In the genomic region with DNA sequence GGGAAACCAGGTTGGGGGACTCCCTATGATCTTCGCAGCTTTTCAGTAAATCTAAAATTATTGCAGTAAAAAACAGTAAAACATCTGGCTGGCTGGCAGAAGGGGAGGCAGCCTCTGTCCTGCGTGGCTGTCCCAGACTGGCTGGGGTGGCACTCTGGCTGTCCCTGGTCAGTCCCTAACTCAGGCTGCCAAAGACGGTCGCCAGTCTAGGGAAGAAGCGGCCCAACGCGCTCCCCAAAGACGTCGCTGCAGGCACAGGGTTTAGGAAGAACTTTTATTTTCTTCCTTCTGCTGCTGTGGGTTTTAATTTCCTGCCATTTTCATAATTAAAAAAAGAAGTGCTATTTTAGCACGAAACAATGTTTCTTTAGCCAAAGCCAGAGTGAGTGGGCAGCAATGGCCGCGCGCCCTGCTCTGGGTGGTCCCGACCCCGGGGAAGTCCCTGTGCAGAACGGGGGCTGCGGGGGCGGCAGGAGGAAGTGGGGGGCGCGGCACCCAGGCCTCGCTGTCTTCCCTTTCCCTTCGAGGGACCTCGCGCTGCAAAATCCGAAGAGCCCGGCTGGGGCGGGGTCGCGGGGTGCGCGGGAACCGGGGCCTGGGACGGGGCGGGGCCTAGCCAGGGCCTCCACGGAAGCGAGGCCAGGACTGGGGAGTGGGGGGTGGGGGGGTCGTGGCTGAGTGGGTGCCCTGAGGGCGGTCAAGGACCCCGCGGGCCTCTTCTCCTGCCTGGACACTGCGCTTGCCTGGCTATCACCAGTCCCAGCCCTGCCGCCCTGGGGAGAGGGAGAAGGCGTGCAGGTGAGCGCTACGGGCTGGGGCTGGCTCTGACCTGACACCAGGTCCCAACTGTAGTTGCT, we compare ENCODE assay signal across 8 cellular contexts. TPM values are rescaled to one million over a fixed set of nuclear protein-coding genes. Genes with fewer than 3 reads are reported as not detected.
A peak's percentile ranks its signal among the peaks of the same experiment; 100 is the strongest.
DNase-seq lines count a peak whose midpoint lies in the region; ATAC-seq, FAIRE-seq and TF ChIP-seq lines count a peak whose summit lies in the region.

No MANE protein-coding gene starts in this region.

- in situ Hi-C loops in K562 (cut with MboI) = no loop called here

- DNase-seq in K562 (ENCODE audit: extremely low read depth in 1 of 4, low spot score in 3 of 4) (peak in 3 of 4 experiments; percentile 55 to 70 (median 67)), SW 1271 (lab: John Stamatoyannopoulos, UW) (no peak), mucosa of gallbladder (ENCODE audit: low spot score) (no peak)

- H2AFZ ChIP-seq in K562 (ENCODE audit: low read depth, low read length) = peak overlapping the region; percentile 53

- no peak for TF ChIP-seq POLR2A in K562 (conservative IDR thresholded peaks at IDR 0.05)

- H3K4me3 ChIP-seq in BLaER1 (peak overlapping the region; percentile 33; the same call in 1 of the 2 replicates), K562 (no peak overlapping the region), mucosa of stomach (ENCODE audit: low read length) (no peak overlapping the region)

- H3K27ac ChIP-seq in BLaER1 = no peak overlapping the region
- peak overlapping the region; percentile 82 for H3K27ac ChIP-seq in KOPT-K1 (ENCODE audit: low read depth, low read length, poor library complexity, severe bottlenecking)
- no peak overlapping the region for H3K27ac ChIP-seq in K562 (ENCODE audit: extremely low read depth, low read depth, low read length)

- H3K4me2 ChIP-seq in BLaER1 (peak overlapping the region; percentile 88), K562 (ENCODE audit: insufficient read depth, low read length) (no peak overlapping the region)

- H3K36me3 ChIP-seq in BLaER1 (no peaks in the 10 kb centered on the region), KOPT-K1 (ENCODE audit: insufficient read depth, low read length) (no peaks in the 10 kb centered on the region), K562 (ENCODE audit: control insufficient read depth, insufficient read depth, low read length) (no peaks in the 10 kb centered on the region; the same call in 2 of the 3 replicates), mucosa of stomach (ENCODE audit: control insufficient read depth, insufficient read depth, low read length) (no peaks in the 10 kb centered on the region)

- no TSS peak for BruUV-seq in K562 (replicated peaks; lab: Mats Ljungman, UMichigan)

- WGBS in K562 (ENCODE audit: insufficient coverage, low coverage, missing lambda C conversion rate) = 75% methylated on average over 21 of the region's 45 CpGs

- CTCF ChIA-PET in K562 (lab: Yijun Ruan, JAX; ENCODE audit: low intra/inter-chr PET ratio) = interaction anchor here (0.6 kb wide), 1 partner anchor 37 kb away, joined by 4 read pairs; no protein-coding TSS in a partner anchor

- peaks cover 8% of the 10 kb centered on the region for H3K79me2 ChIP-seq in K562 (ENCODE audit: control insufficient read depth, insufficient read depth, low read length)

- H4K20me1 ChIP-seq in BLaER1 = no peaks in the 10 kb centered on the region; the same call in 1 of the 2 replicates
- no peaks in the 10 kb centered on the region for H4K20me1 ChIP-seq in K562 (replicated peaks; ENCODE audit: control insufficient read depth, insufficient read depth, low read length)

- H3K27me3 ChIP-seq in BLaER1 (no peaks in the 10 kb centered on the region), K562 (ENCODE audit: control insufficient read depth in 2 of 2, insufficient read depth in 2 of 2, low read length in 2 of 2) (no peaks in the 10 kb centered on the region), mucosa of stomach (ENCODE audit: control insufficient read depth, insufficient read depth, low read length) (peaks cover 16% of the 10 kb centered on the region)

- FAIRE-seq in K562 (lab: Jason Lieb, UNC) = no peak

- no peak for TF ChIP-seq RAD21 in K562 (CRISPR knock-in tag; conservative IDR thresholded peaks at IDR 0.05 in 1 of 2, IDR thresholded peaks at IDR 0.05 in 1 of 2)

- POLR2A ChIA-PET in K562 (lab: Yijun Ruan, JAX) = interaction anchor here (0.9 kb wide), 1 partner anchor 8 kb away, joined by 5 read pairs; a partner anchor contains a TSS

- H3K9me1 ChIP-seq in K562 (ENCODE audit: control insufficient read depth, insufficient read depth, low read length) = no peaks in the 10 kb centered on the region

- ATAC-seq in K562 (peak; percentile 36), HG03095 (IDR thresholded peaks at IDR 0.05; ENCODE audit: unreplicated experiment) (no peak), GM19455 (IDR thresholded peaks at IDR 0.05; ENCODE audit: unreplicated experiment) (no peak)

- no peaks in the 10 kb centered on the region for H3K9me3 ChIP-seq in BLaER1
- H3K9me3 ChIP-seq in KOPT-K1 (ENCODE audit: insufficient read depth, low read length, poor library complexity, severe bottlenecking) = no peaks in the 10 kb centered on the region
- no peaks in the 10 kb centered on the region for H3K9me3 ChIP-seq in K562 (replicated peaks; ENCODE audit: control insufficient read depth, insufficient read depth, low read depth, low read length)
- H3K9me3 ChIP-seq in mucosa of stomach (ENCODE audit: control insufficient read depth, low read length) = no peaks in the 10 kb centered on the region

- TF ChIP-seq EP300 in K562 (IDR thresholded peaks at IDR 0.05; ENCODE audit: low read length) = no peak

- H3K4me1 ChIP-seq in BLaER1 = peaks cover 49% of the 10 kb centered on the region
- H3K4me1 ChIP-seq in K562 (replicated peaks in 1 of 2; ENCODE audit: control insufficient read depth in 2 of 2, insufficient read depth in 2 of 2, low read length in 2 of 2) = peaks cover 19 to 45% of the 10 kb centered on the region in 2 experiments
- peaks cover 16% of the 10 kb centered on the region for H3K4me1 ChIP-seq in mucosa of stomach (ENCODE audit: control insufficient read depth, insufficient read depth, low read length)

- intact Hi-C loops in K562 (cut with micrococcal nuclease) = no loop called here

- TF ChIP-seq CTCF in K562 (IDR thresholded peaks at IDR 0.05 in 2 of 3, conservative IDR thresholded peaks at IDR 0.05 in 1 of 3; ENCODE audit: insufficient read depth in 2 of 3, low read depth in 1 of 3, low read length in 3 of 3) = no peak

- peak overlapping the region; percentile 16; the same call in 1 of the 2 replicates for H3K9ac ChIP-seq in BLaER1
- peak overlapping the region in 1 of 2 experiments; percentile 78; a peak in 2 of 4 replicates for H3K9ac ChIP-seq in K562 (ENCODE audit: insufficient read depth in 1 of 2, low read depth in 2 of 2, low read length in 2 of 2)
- H3K9ac ChIP-seq in mucosa of stomach (ENCODE audit: low read length) = peak overlapping the region; percentile 15

TF ChIP-seq in K562, 482 proteins besides CTCF, POLR2A, EP300 and RAD21 (continues in another document):
- no peak for TF ChIP-seq GATA2 (CRISPR knock-in tag; IDR thresholded peaks at IDR 0.05)

RNA-seq across cellular contexts. Expression of a gene that starts 6.3 kb away (rescaled TPM):
- total RNA-seq in K562 (2011; cell fraction: chromatin; rRNA removed; ENCODE audit: low replicate concordance) = 127 and 320 TPM in 2 replicates
- total RNA-seq in K562 (2011; cell fraction: nucleolus; rRNA removed) = 226 and 230 TPM in 2 replicates
- total RNA-seq in K562 (2011; cell fraction: nucleoplasm; rRNA removed) = 127 and 144 TPM in 2 replicates
- total RNA-seq in K562 (2014; rRNA removed) = 99.1 and 118 TPM in 2 replicates
- total RNA-seq in K562 (2014; rRNA removed; fragmentation: Illumina TruSeq; extraction: Trizol) = 26.9 and 33.1 TPM in 2 replicates
- total RNA-seq in K562 (2015; rRNA removed; fragmentation: Illumina TruSeq; extraction: Trizol) = 48.3 and 49.6 TPM in 2 replicates
- total RNA-seq in K562 (2021) = 105 and 109 TPM in 2 replicates
- 28.3 and 38.6 TPM in 2 replicates for polyA plus RNA-seq in K562 (2011; rRNA removed)
- polyA plus RNA-seq in K562 (2011; cell fraction: cytosol; rRNA removed) = 25.3 and 48.8 TPM in 2 replicates
- 122 and 226 TPM in 2 replicates for polyA plus RNA-seq in K562 (2011; cell fraction: nucleus; rRNA removed)
- 34.0 and 53.2 TPM in 2 replicates for polyA plus RNA-seq in K562 (2012)
- 35.0 and 44.2 TPM in 2 replicates for polyA plus RNA-seq in K562 (2014; fragmentation: Illumina TruSeq; extraction: Trizol)
- polyA plus RNA-seq in K562 (2014; fragmentation: Nextera tagmentation; extraction: Ambion mirVana) = 1 to 10 TPM; 3.9 to 5.6 TPM
- 67.7 and 72.0 TPM in 2 replicates for polyA plus RNA-seq in K562 (2014; rRNA removed)
- 43.8 and 47.1 TPM in 2 replicates for polyA minus RNA-seq in K562 (2011; rRNA and poly(A)+ RNA removed)
- 67.2 and 76.8 TPM in 2 replicates for polyA minus RNA-seq in K562 (2011; cell fraction: cytosol; rRNA and poly(A)+ RNA removed)
- polyA minus RNA-seq in K562 (2011; cell fraction: nucleus; rRNA and poly(A)+ RNA removed) = 76.1 and 82.1 TPM in 2 replicates
- total RNA-seq in mucosa of gallbladder = 45.0 TPM

RNA-seq across cellular contexts. Expression of a gene that starts 8.9 kb away (rescaled TPM):
- total RNA-seq in K562 (2011; cell fraction: chromatin; rRNA removed; ENCODE audit: low replicate concordance) = 289 and 389 TPM in 2 replicates
- 139 and 156 TPM in 2 replicates for total RNA-seq in K562 (2011; cell fraction: nucleolus; rRNA removed)
- 199 and 236 TPM in 2 replicates for total RNA-seq in K562 (2011; cell fraction: nucleoplasm; rRNA removed)
- total RNA-seq in K562 (2014; rRNA removed) (51.8 and 60.7 TPM in 2 replicates), K562 (2014; rRNA removed; fragmentation: Illumina TruSeq; extraction: Trizol) (76.3 and 81.4 TPM in 2 replicates), K562 (2015; rRNA removed; fragmentation: Illumina TruSeq; extraction: Trizol) (55.7 and 58.8 TPM in 2 replicates), K562 (2021) (112 and 126 TPM in 2 replicates), mucosa of gallbladder (45.9 TPM)
- polyA plus RNA-seq in K562 (2011; rRNA removed) (48.5 and 59.2 TPM in 2 replicates), K562 (2014; fragmentation: Illumina TruSeq; extraction: Trizol) (62.7 and 74.1 TPM in 2 replicates), K562 (2014; fragmentation: Nextera tagmentation; extraction: Ambion mirVana) (1 to 10 TPM; 6.4 to 9.7 TPM), K562 (2014; rRNA removed) (53.5 and 58.5 TPM in 2 replicates)
- 29.9 and 35.2 TPM in 2 replicates for polyA plus RNA-seq in K562 (2011; cell fraction: cytosol; rRNA removed)
- 134 and 155 TPM in 2 replicates for polyA plus RNA-seq in K562 (2011; cell fraction: nucleus; rRNA removed)
- 52.3 and 53.7 TPM in 2 replicates for polyA plus RNA-seq in K562 (2012)
- polyA minus RNA-seq in K562 (2011; rRNA and poly(A)+ RNA removed) = 106 and 124 TPM in 2 replicates
- polyA minus RNA-seq in K562 (2011; cell fraction: cytosol; rRNA and poly(A)+ RNA removed) = 58.0 and 70.8 TPM in 2 replicates
- 57.1 and 96.7 TPM in 2 replicates for polyA minus RNA-seq in K562 (2011; cell fraction: nucleus; rRNA and poly(A)+ RNA removed)

Comparison
In these comparisons a context has a peak if more than half of its experiments do, and no peak if none do; other contexts are left out.
1. DNase-seq: peak in K562 (3 of 4); none in SW 1271 (0 of 2) and mucosa of gallbladder (single experiment).